Comparison of ENCODE assay signal across 8 cellular contexts in the genomic region with DNA sequence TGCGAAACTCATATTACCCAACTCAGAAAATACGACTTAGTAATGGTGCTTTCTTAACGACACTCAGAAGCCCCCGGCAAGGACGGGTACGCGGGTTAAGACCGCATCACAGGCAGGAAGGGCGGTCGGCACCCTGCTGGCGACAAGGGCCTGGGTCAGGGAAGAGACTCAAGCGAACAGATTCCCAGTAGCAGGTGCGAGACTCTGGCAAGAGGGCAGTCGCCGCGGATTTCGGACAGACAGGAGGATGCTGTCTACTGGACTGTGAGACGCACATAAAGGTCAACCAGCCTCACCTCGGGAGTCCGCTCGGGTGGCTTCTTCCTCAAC. TPM values are rescaled to one million over a fixed set of nuclear protein-coding genes. Genes with fewer than 3 reads are reported as not detected.
DNase-seq lines count a peak whose midpoint lies in the region; ATAC-seq and TF ChIP-seq lines count a peak whose summit lies in the region.

No MANE protein-coding gene starts in this region.

- 0 to 2% methylated on average over 16 to 21 of the region's 21 CpGs for WGBS in upper lobe of left lung, 2 donors

- H3K4me3 ChIP-seq in ACC112 (ENCODE audit: low read depth, low read length), result peak overlapping the region; percentile 90
- peak overlapping the region; percentile 87 for H3K4me3 ChIP-seq in fibroblast of villous mesenchyme (ENCODE audit: low read depth, low read length)
- peak overlapping the region; percentile 73 to 75 for H3K4me3 ChIP-seq in neutrophil (ENCODE audit: low read depth in 1 of 2, low read length in 1 of 2)
- peak overlapping the region; percentile 64 to 75 (median 68) for H3K4me3 ChIP-seq in upper lobe of left lung

- peak; percentile 36 for DNase-seq in NOMO-1 treated with DMSO at 0.1 percent for 48 hours (lab: John Stamatoyannopoulos, UW; ENCODE audit: unreplicated experiment)
- DNase-seq in fibroblast of villous mesenchyme (ENCODE audit: low read depth), result peak; percentile 64
- peak in 1 of 2 donors; percentile 71 for DNase-seq in upper lobe of left lung

- H3K27ac ChIP-seq in ACC112 (ENCODE audit: low read depth, low read length) (peak overlapping the region; percentile 96), neutrophil (peak overlapping the region; percentile 100), upper lobe of left lung (peak overlapping the region; percentile 96 to 100 (median 98))

- TF ChIP-seq CTCF in fibroblast of villous mesenchyme (IDR thresholded peaks at IDR 0.05; ENCODE audit: insufficient read depth, low read depth, low read length) (no peak), neutrophil (IDR thresholded peaks at IDR 0.05) (no peak), upper lobe of left lung (IDR thresholded peaks at IDR 0.05) (peak in 2 of 6 experiments; percentile 8 to 40)

- TF ChIP-seq EP300 in upper lobe of left lung (IDR thresholded peaks at IDR 0.05), result no peak

- ATAC-seq in GM18502 (IDR thresholded peaks at IDR 0.05; ENCODE audit: poor library complexity, unreplicated experiment) (peak; percentile 32), HG03039 (IDR thresholded peaks at IDR 0.05; ENCODE audit: unreplicated experiment) (peak; percentile 14), upper lobe of left lung (ENCODE audit: low FRiP score in 2 of 2) (peak; percentile 49 to 63)
- peak; percentile 25 for ATAC-seq in activated T-helper 17 cell treated with anti-CD3 and anti-CD28 coated beads, Interleukin-2, amount 50 U/mL, for 72 hours (replicated peaks)

- no peaks in the 10 kb centered on the region for H3K9me3 Mint-ChIP-seq in activated T-helper 17 cell treated with anti-CD3 and anti-CD28 coated beads, Interleukin-2, amount 50 U/mL, for 72 hours

- H2AFZ ChIP-seq in ACC112 (ENCODE audit: low read length, unreplicated experiment), result peak overlapping the region; percentile 72

- H3K27ac Mint-ChIP-seq in activated T-helper 17 cell treated with anti-CD3 and anti-CD28 coated beads, Interleukin-2, amount 50 U/mL, for 72 hours, result peak overlapping the region; percentile 96

- H3K9me3 ChIP-seq in neutrophil, result no peaks in the 10 kb centered on the region
- H3K9me3 ChIP-seq in upper lobe of left lung, result no peaks in the 10 kb centered on the region

- peaks cover 53% of the 10 kb centered on the region for H3K79me2 ChIP-seq in ACC112 (ENCODE audit: control insufficient read depth, insufficient read depth, low read length, unreplicated experiment)

- no peaks in the 10 kb centered on the region for H3K36me3 ChIP-seq in ACC112 (ENCODE audit: insufficient read depth, low read length)
- no peaks in the 10 kb centered on the region for H3K36me3 ChIP-seq in neutrophil
- no peaks in the 10 kb centered on the region for H3K36me3 ChIP-seq in upper lobe of left lung

- H3K27me3 ChIP-seq in ACC112 (ENCODE audit: insufficient read depth, low read length), result no peaks in the 10 kb centered on the region
- H3K27me3 ChIP-seq in neutrophil, result no peaks in the 10 kb centered on the region
- no peaks in the 10 kb centered on the region for H3K27me3 ChIP-seq in upper lobe of left lung

- peaks cover 20% of the 10 kb centered on the region for H3K36me3 Mint-ChIP-seq in activated T-helper 17 cell treated with anti-CD3 and anti-CD28 coated beads, Interleukin-2, amount 50 U/mL, for 72 hours (ENCODE audit: low read depth)

- H3K4me1 Mint-ChIP-seq in activated T-helper 17 cell treated with anti-CD3 and anti-CD28 coated beads, Interleukin-2, amount 50 U/mL, for 72 hours, result peaks cover 4% of the 10 kb centered on the region

- H3K4me1 ChIP-seq in ACC112 (ENCODE audit: control insufficient read depth, insufficient read depth, low read length, unreplicated experiment) (peaks cover 37% of the 10 kb centered on the region), neutrophil (ENCODE audit: control insufficient read depth in 1 of 2, insufficient read depth in 1 of 2, low read depth in 1 of 2, low read length in 1 of 2) (peaks cover 85 to 86% of the 10 kb centered on the region in 2 experiments), upper lobe of left lung (peaks cover 36 to 51% (median 41%) of the 10 kb centered on the region in 4 donors)

- no peak overlapping the region for H3K4me3 Mint-ChIP-seq in activated T-helper 17 cell treated with anti-CD3 and anti-CD28 coated beads, Interleukin-2, amount 50 U/mL, for 72 hours

- H3K27me3 Mint-ChIP-seq in activated T-helper 17 cell treated with anti-CD3 and anti-CD28 coated beads, Interleukin-2, amount 50 U/mL, for 72 hours, result no peaks in the 10 kb centered on the region

- no peak for TF ChIP-seq POLR2A in upper lobe of left lung (IDR thresholded peaks at IDR 0.05)

RNA-seq across cellular contexts. Expression of gene RAPGEF6, which starts 0.4 kb away (rescaled TPM):
- 10 to 100 TPM; 50.6 to 57.6 TPM for total RNA-seq in activated T-helper 17 cell treated with anti-CD3 and anti-CD28 coated beads, Interleukin-2, amount 50 U/mL, for 72 hours
- 15.8 and 21.6 TPM in 2 replicates for total RNA-seq in fibroblast of villous mesenchyme
- 10 to 100 TPM; 16.4 to 49.4 (median 31.6) TPM for total RNA-seq in upper lobe of left lung
